Comparison of ENCODE assay signal across 8 cellular contexts in the genomic region with DNA sequence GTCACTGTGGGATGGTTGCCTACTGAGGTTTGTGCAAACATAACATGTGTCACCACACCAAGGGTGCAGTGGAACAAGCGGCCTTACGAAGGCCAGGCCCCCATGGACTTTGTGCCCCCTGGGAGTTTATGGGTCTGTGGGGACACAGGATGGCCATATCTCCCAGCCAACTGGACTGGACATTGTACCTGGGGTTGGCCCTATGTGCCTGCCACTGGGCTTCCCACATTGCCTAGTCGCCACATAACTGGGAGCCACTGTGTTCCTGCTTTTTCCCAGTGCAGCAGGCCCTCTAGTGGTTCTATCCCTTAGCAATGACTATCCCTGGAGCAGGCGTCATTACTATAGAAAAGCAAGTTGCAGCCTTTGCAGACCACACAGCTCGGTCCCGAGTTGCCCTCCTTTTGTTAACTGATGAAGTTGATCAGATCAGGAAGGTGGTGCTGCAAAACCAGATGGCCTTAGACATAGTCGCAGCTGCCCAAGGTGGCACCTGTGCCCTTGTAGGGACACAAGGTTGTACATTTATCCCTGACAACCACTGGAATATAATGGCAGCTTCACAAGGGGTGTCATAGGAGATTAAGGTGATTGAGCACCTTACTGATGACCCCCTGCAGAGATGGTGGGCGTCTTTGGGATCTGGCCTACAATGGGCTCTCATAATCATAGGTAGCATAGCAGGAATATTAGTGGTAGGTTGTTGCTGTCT. TPM values are rescaled to one million over a fixed set of nuclear protein-coding genes. Genes with fewer than 3 reads are reported as not detected.
A peak's percentile ranks its signal among the peaks of the same experiment; 100 is the strongest.
DNase-seq lines count a peak whose midpoint lies in the region; ATAC-seq, FAIRE-seq and TF ChIP-seq lines count a peak whose summit lies in the region.

No MANE protein-coding gene starts in this region.

- H3K27ac ChIP-seq in cardiac muscle cell (no peak overlapping the region), upper lobe of right lung (no peak overlapping the region)

- no peak for FAIRE-seq in GM12891 (lab: Jason Lieb, UNC)

- H3K9me3 ChIP-seq in cardiac muscle cell (ENCODE audit: low read depth) (no peaks in the 10 kb centered on the region), upper lobe of right lung (no peaks in the 10 kb centered on the region)

- no peak overlapping the region for H3K4me3 ChIP-seq in cardiac muscle cell
- no peak overlapping the region for H3K4me3 ChIP-seq in foreskin fibroblast (ENCODE audit: low read depth in 1 of 2, low read length in 2 of 2)
- H3K4me3 ChIP-seq in upper lobe of right lung, result no peak overlapping the region

- intact Hi-C loops in Right ventricle myocardium inferior (cut with DNase I) (loop anchor here (5.0 kb wide), 1 partner anchor 74 kb away; no protein-coding TSS in a partner anchor), upper lobe of right lung (cut with DNase I) (loop anchor here (5.0 kb wide), 1 partner anchor 74 kb away; no protein-coding TSS in a partner anchor)

- H3K36me3 ChIP-seq in cardiac muscle cell (no peaks in the 10 kb centered on the region), upper lobe of right lung (no peaks in the 10 kb centered on the region)

- peak; percentile 71 to 72 for DNase-seq in cardiac muscle cell (ENCODE audit: low read depth in 1 of 2, low spot score in 1 of 2)
- DNase-seq in Right ventricle myocardium inferior (ENCODE audit: missing footprints), result no peak
- peak; percentile 33 for DNase-seq in RPMI7951 (ENCODE audit: low read depth)
- peak in 1 of 2 donors; percentile 38 for DNase-seq in foreskin fibroblast
- DNase-seq in upper lobe of right lung, result no peak
- no peak for DNase-seq in GM12891 (ENCODE audit: insufficient read length, low spot score)
- DNase-seq in OCI-M2 (lab: John Stamatoyannopoulos, UW; ENCODE audit: unreplicated experiment), result no peak
- no peak for DNase-seq in NCI-H2171 treated with DMSO at 0.1 percent for 48 hours (lab: John Stamatoyannopoulos, UW)

- no peaks in the 10 kb centered on the region for H3K27me3 ChIP-seq in cardiac muscle cell
- H3K27me3 ChIP-seq in upper lobe of right lung, result no peaks in the 10 kb centered on the region

- ATAC-seq in Right ventricle myocardium inferior (no peak), upper lobe of right lung (peak; percentile 64)

- H3K4me1 ChIP-seq in cardiac muscle cell (ENCODE audit: low read depth), result no peaks in the 10 kb centered on the region
- H3K4me1 ChIP-seq in upper lobe of right lung, result peaks cover 9% of the 10 kb centered on the region

- TF ChIP-seq CTCF in cardiac muscle cell (IDR thresholded peaks at IDR 0.05; ENCODE audit: low read depth, low read length), result peak; percentile 81
- TF ChIP-seq CTCF in foreskin fibroblast (IDR thresholded peaks at IDR 0.05; ENCODE audit: low read depth, low read length), result peak; percentile 39
- peak; percentile 45 for TF ChIP-seq CTCF in upper lobe of right lung (IDR thresholded peaks at IDR 0.05)

- TF ChIP-seq POLR2A in GM12891 (IDR thresholded peaks at IDR 0.05; ENCODE audit: low read depth, low read length), result no peak

TF ChIP-seq in GM12891, 5 proteins besides CTCF, POLR2A, EP300 and RAD21:
- TF ChIP-seq PAX5 (IDR thresholded peaks at IDR 0.05; ENCODE audit: insufficient read depth, low read length, severe bottlenecking), result no peak
- no peak for TF ChIP-seq POLR2AphosphoS5 (IDR thresholded peaks at IDR 0.05; ENCODE audit: low read depth, low read length)
- TF ChIP-seq SPI1 (IDR thresholded peaks at IDR 0.05; ENCODE audit: low read depth, low read length), result no peak
- no peak for TF ChIP-seq TAF1 (IDR thresholded peaks at IDR 0.05; ENCODE audit: low read depth, low read length)
- TF ChIP-seq POU2F2 (IDR thresholded peaks at IDR 0.05; ENCODE audit: low read depth, low read length), result no peak

RNA-seq across cellular contexts. Expression of gene RNASE12, which starts 15.2 kb away (rescaled TPM):
- total RNA-seq in cardiac muscle cell (not detected in 2 replicates), Right ventricle myocardium inferior (not detected), upper lobe of right lung (not detected)
- not detected in 2 replicates for polyA plus RNA-seq in cardiac muscle cell
- not detected in 2 replicates for total RNA-seq in RPMI7951 (2014; rRNA removed; shearing (Covaris generic))
- not detected for polyA plus RNA-seq in GM12891 (2012; ENCODE audit: low read depth, missing spikeins)

RNA-seq across cellular contexts. Expression of gene RNASE11, which starts 18.5 kb away (rescaled TPM):
- not detected in 2 replicates for total RNA-seq in cardiac muscle cell
- polyA plus RNA-seq in cardiac muscle cell, result not detected in 2 replicates
- total RNA-seq in Right ventricle myocardium inferior, result not detected
- not detected in 2 replicates for total RNA-seq in RPMI7951 (2014; rRNA removed; shearing (Covaris generic))
- total RNA-seq in upper lobe of right lung, result not detected
- not detected for polyA plus RNA-seq in GM12891 (2012; ENCODE audit: low read depth, missing spikeins)

RNA-seq across cellular contexts. Expression of gene OR6S1, which starts 35.1 kb away (rescaled TPM):
- not detected in 2 replicates for total RNA-seq in cardiac muscle cell
- not detected in 2 replicates for polyA plus RNA-seq in cardiac muscle cell
- total RNA-seq in Right ventricle myocardium inferior, result not detected
- not detected in 2 replicates for total RNA-seq in RPMI7951 (2014; rRNA removed; shearing (Covaris generic))
- total RNA-seq in upper lobe of right lung, result not detected
- not detected for polyA plus RNA-seq in GM12891 (2012; ENCODE audit: low read depth, missing spikeins)

RNA-seq across cellular contexts. Expression of gene RNASE9, which starts 45.5 kb away (rescaled TPM):
- total RNA-seq in cardiac muscle cell (not detected in 2 replicates), Right ventricle myocardium inferior (not detected), upper lobe of right lung (not detected)
- polyA plus RNA-seq in cardiac muscle cell, result not detected in 2 replicates
- not detected in 2 replicates for total RNA-seq in RPMI7951 (2014; rRNA removed; shearing (Covaris generic))
- polyA plus RNA-seq in GM12891 (2012; ENCODE audit: low read depth, missing spikeins), result not detected

Comparison
In these comparisons a context has a peak if more than half of its experiments do, and no peak if none do; other contexts are left out.
1. DNase-seq: peak in cardiac muscle cell (2 of 2) and RPMI7951 (single experiment); none in Right ventricle myocardium inferior (single experiment), upper lobe of right lung (single experiment), GM12891 (single experiment), OCI-M2 (single experiment) and NCI-H2171 treated with DMSO at 0.1 percent for 48 hours (single experiment).
2. Peak in every context shown above with its lines, with median percentiles within 50 percentile points of each other: CTCF ChIP-seq.